Comparison of ENCODE assay signal across 1 cellular context in the genomic region with DNA sequence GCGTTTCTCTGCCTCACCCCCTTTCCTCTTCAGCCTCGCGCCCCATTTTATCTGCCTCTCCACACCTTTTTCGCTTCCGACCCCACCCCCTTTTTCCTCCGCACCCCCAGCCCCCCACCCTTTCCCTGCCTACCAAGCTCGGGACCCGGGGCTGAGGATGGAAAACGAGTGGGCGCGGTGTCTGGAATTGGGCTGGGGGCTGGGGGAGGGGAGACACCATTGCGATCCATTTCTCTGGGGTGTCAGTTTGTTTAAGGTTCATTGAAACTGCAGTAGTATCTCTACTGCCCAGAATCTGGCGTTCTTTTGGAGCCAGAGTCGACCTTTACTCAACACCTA.
TF ChIP-seq lines count a peak whose summit lies in the region.

No MANE protein-coding gene starts in this region.

TF ChIP-seq in A549, 52 proteins besides CTCF, POLR2A, EP300 and RAD21:
- TF ChIP-seq HMGXB4 (CRISPR knock-in tag; IDR thresholded peaks at IDR 0.05; ENCODE audit: borderline replicate concordance) (no peak), CBX2 (IDR thresholded peaks at IDR 0.05; ENCODE audit: borderline replicate concordance, low read depth) (no peak)
